ENCODE assay signal across 11 cellular contexts in the genomic region with DNA sequence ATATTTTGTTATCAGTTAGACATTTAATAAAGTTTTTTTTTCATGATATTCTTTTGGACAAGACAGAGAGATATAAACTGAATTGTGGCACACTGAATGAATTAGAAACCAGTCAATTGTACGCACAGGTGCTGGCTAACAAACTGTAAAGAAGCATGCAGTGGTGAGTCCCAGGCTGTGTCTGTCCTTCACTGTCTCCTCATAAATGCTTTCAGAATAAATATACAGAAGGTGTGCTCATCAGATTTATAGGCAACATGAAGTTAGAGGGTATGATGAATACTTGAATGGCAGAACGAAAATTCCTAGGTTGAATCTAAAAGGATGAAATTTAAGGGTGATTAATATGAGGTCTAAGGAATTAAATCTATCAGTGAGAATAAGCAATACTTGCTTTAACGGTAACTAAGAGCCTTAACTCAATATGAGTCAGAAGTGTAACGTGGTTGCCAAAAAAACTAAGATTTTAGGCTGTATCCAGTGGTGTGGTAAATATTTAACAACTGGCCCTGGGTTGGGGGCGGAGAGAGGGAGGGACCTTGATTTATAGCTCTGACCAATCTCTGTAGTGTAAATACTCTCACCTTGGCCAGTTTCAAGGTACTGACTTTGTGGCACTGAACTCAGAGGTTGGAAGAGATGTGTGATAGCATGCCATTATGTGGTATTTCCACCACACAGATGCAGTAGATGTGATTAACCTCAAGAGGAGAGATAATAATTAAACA. TPM values are rescaled to one million over a fixed set of nuclear protein-coding genes. Genes with fewer than 3 reads are reported as not detected.
DNase-seq lines count a peak whose midpoint lies in the region; ATAC-seq and TF ChIP-seq lines count a peak whose summit lies in the region.
"Had no signal": no experiment of that assay in that cellular context is flagged by ENCODE, and none has a peak within 500 bp of the region (broad histone marks: within the 10 kb centered on the region; RNA-seq: fewer than 3 reads in every experiment).

No MANE protein-coding gene starts in this region.

- no peaks in the 10 kb centered on the region for H3K36me3 Mint-ChIP-seq in CD4-positive, alpha-beta T cell (ENCODE audit: low read depth)
- H3K36me3 Mint-ChIP-seq in T-helper 17 cell (ENCODE audit: low read depth), result peaks cover 3% of the 10 kb centered on the region
- H3K36me3 Mint-ChIP-seq in endodermal cell (ENCODE audit: low read depth), result no peaks in the 10 kb centered on the region

- no peak overlapping the region for H3K4me3 Mint-ChIP-seq in CD4-positive, alpha-beta T cell
- H3K4me3 Mint-ChIP-seq in T-helper 17 cell (no peak overlapping the region), endodermal cell (no peak overlapping the region)

- H3K9ac ChIP-seq in endodermal cell (ENCODE audit: extremely low read depth, low read length, poor library complexity, severe bottlenecking), result no peak overlapping the region

- WGBS in endodermal cell (ENCODE audit: insufficient coverage in 1 of 2, insufficient read length in 1 of 2), 2 experiments, result 93 to 97% methylated on average over 4 to 5 of the region's 5 CpGs

- H3K27ac ChIP-seq in CD4-positive, alpha-beta T cell (ENCODE audit: low read depth, low read length), result no peak overlapping the region
- H3K27ac ChIP-seq in endodermal cell (ENCODE audit: low read depth, low read length), result no peak overlapping the region
- H3K27ac ChIP-seq: dorsolateral prefrontal cortex had no signal

- H3K4me1 ChIP-seq in endodermal cell (ENCODE audit: control insufficient read depth, insufficient read depth, low read length), result no peaks in the 10 kb centered on the region

- no peaks in the 10 kb centered on the region for H3K9me3 ChIP-seq in CD4-positive, alpha-beta T cell (ENCODE audit: control insufficient read depth, low read length)
- H3K9me3 ChIP-seq in T-helper 17 cell (ENCODE audit: control insufficient read depth, low read length, poor library complexity, severe bottlenecking), result no peaks in the 10 kb centered on the region
- H3K9me3 ChIP-seq in endodermal cell (ENCODE audit: control insufficient read depth, low read length), result no peaks in the 10 kb centered on the region

- no peaks in the 10 kb centered on the region for H3K27me3 ChIP-seq in CD4-positive, alpha-beta T cell (ENCODE audit: control insufficient read depth, insufficient read depth, low read length)
- H3K27me3 ChIP-seq in endodermal cell (ENCODE audit: control insufficient read depth, insufficient read depth, low read length, poor library complexity, severe bottlenecking), result no peaks in the 10 kb centered on the region
- H3K27me3 ChIP-seq: dorsolateral prefrontal cortex had no signal

- no peak for ATAC-seq in CD4-positive, alpha-beta T cell (ENCODE audit: poor library complexity)
- ATAC-seq in GM19467 (IDR thresholded peaks at IDR 0.05; ENCODE audit: unreplicated experiment), result peak; percentile 66
- ATAC-seq in T-helper 17 cell, result peak; percentile 30
- ATAC-seq in HG03095 (IDR thresholded peaks at IDR 0.05; ENCODE audit: unreplicated experiment), result no peak
- ATAC-seq: HCT116 had no signal

- POLR2A ChIA-PET in CD4-positive, alpha-beta T cell (lab: Charles Lee), result interaction anchor here (5.9 to 6.7 kb wide), 2 partner anchors 40 kb away, joined by 62 to 65 read pairs; a partner anchor contains a TSS

- peaks cover 79% of the 10 kb centered on the region for H3K4me1 Mint-ChIP-seq in CD4-positive, alpha-beta T cell (ENCODE audit: low read depth)
- peaks cover 42% of the 10 kb centered on the region for H3K4me1 Mint-ChIP-seq in T-helper 17 cell
- H3K4me1 Mint-ChIP-seq in endodermal cell, result peaks cover 4% of the 10 kb centered on the region

- H3K36me3 ChIP-seq in endodermal cell (ENCODE audit: control insufficient read depth, insufficient read depth, low read length), result no peaks in the 10 kb centered on the region

- no peak for TF ChIP-seq CTCF in CD4-positive, alpha-beta T cell (IDR thresholded peaks at IDR 0.05)
- TF ChIP-seq CTCF in endodermal cell (conservative IDR thresholded peaks at IDR 0.05), result no peak

- no peak for DNase-seq in CD4-positive, alpha-beta T cell
- DNase-seq in T-helper 17 cell (no peak), kidney tubule cell (ENCODE audit: low spot score) (peak; percentile 79), inferior parietal cortex (ENCODE audit: extremely low spot score) (no peak), endodermal cell (no peak), mucosa of gallbladder (ENCODE audit: low spot score) (no peak)
- DNase-seq: dorsolateral prefrontal cortex, NCI-H2029 treated with DMSO at 0.1 percent for 48 hours had no signal

- CTCF ChIA-PET in CD4-positive, alpha-beta T cell (lab: Charles Lee), result no interaction called here

- peaks cover 2% of the 10 kb centered on the region for H3K9me3 Mint-ChIP-seq in CD4-positive, alpha-beta T cell
- H3K9me3 Mint-ChIP-seq in endodermal cell, result no peaks in the 10 kb centered on the region

- intact Hi-C loops in CD4-positive, alpha-beta T cell (cut with DNase I, micrococcal nuclease), result no loop called here

- no peaks in the 10 kb centered on the region for H3K27me3 Mint-ChIP-seq in CD4-positive, alpha-beta T cell
- no peaks in the 10 kb centered on the region for H3K27me3 Mint-ChIP-seq in T-helper 17 cell
- peaks cover 1% of the 10 kb centered on the region for H3K27me3 Mint-ChIP-seq in endodermal cell (ENCODE audit: insufficient read depth)

- H3K4me3 ChIP-seq in endodermal cell (ENCODE audit: low read length), result no peak overlapping the region
- H3K4me3 ChIP-seq: dorsolateral prefrontal cortex had no signal

- peak overlapping the region; percentile 70 for H3K27ac Mint-ChIP-seq in CD4-positive, alpha-beta T cell
- H3K27ac Mint-ChIP-seq in T-helper 17 cell, result peak overlapping the region; percentile 27
- no peak overlapping the region for H3K27ac Mint-ChIP-seq in endodermal cell

RNA-seq across cellular contexts. Expression of a gene that starts 41.9 kb away (rescaled TPM):
- total RNA-seq in CD4-positive, alpha-beta T cell, result 100 to 1,000 TPM; 201 to 208 TPM
- total RNA-seq in T-helper 17 cell, result 100 to 1,000 TPM; 187 to 243 TPM
- total RNA-seq in endodermal cell, result 10 to 100 TPM; 29.2 to 34.7 TPM
- 21.3 TPM for polyA plus RNA-seq in endodermal cell (2013, experiment 1 of 2)
- 20.5 TPM for polyA plus RNA-seq in endodermal cell (2013, experiment 2 of 2)
- 83.4 TPM for total RNA-seq in mucosa of gallbladder

RNA-seq across cellular contexts. Expression of a gene that starts 56.4 kb away (rescaled TPM):
- 1 to 10 TPM; 4.0 to 5.3 TPM for total RNA-seq in CD4-positive, alpha-beta T cell
- total RNA-seq in T-helper 17 cell (10 to 100 TPM; 11.4 to 13.4 TPM), endodermal cell (10 to 100 TPM; 18.0 to 21.4 TPM), mucosa of gallbladder (2,875 TPM)
- 11.0 TPM for polyA plus RNA-seq in endodermal cell (2013, experiment 1 of 2)
- 11.1 TPM for polyA plus RNA-seq in endodermal cell (2013, experiment 2 of 2)

Comparison
In these comparisons a context has a peak if more than half of its experiments do, and no peak if none do; other contexts are left out.
1. ATAC-seq: peak in GM19467 (single experiment) and T-helper 17 cell (single experiment); none in CD4-positive, alpha-beta T cell (single experiment) and HG03095 (single experiment).
2. RNA of a gene that starts 56.4 kb away (total RNA-seq): 2,875 TPM in mucosa of gallbladder (single experiment); 18.0 to 21.4 TPM in endodermal cell, 11.4 to 13.4 TPM in T-helper 17 cell and 4.0 to 5.3 TPM in CD4-positive, alpha-beta T cell; every median in the first group is over 100 times any median in the second.